1 cellular context compared by ENCODE assay signal in genomic region chr20:1827510-1827973, GRCh38.
TF ChIP-seq lines count a peak whose summit lies in the region.

No MANE protein-coding gene starts in this region.

TF ChIP-seq in A549, 52 proteins besides CTCF, POLR2A, EP300 and RAD21 (continued from another document):
- TF ChIP-seq, protein P1, sequence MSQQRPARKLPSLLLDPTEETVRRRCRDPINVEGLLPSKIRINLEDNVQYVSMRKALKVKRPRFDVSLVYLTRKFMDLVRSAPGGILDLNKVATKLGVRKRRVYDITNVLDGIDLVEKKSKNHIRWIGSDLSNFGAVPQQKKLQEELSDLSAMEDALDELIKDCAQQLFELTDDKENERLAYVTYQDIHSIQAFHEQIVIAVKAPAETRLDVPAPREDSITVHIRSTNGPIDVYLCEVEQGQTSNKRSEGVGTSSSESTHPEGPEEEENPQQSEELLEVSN (IDR thresholded peaks at IDR 0.05; ENCODE audit: borderline replicate concordance, low read depth), result no peak
- no peak for TF ChIP-seq REST (IDR thresholded peaks at IDR 0.05)
